Comparison of ENCODE assay signal across 11 cellular contexts in genomic region chr10:93039721-93040120, GRCh38. TPM values are rescaled to one million over a fixed set of nuclear protein-coding genes. Genes with fewer than 3 reads are reported as not detected.
DNase-seq lines count a peak whose midpoint lies in the region; ATAC-seq, FAIRE-seq and TF ChIP-seq lines count a peak whose summit lies in the region.
"Had no signal": no experiment of that assay in that cellular context is flagged by ENCODE, and none has a peak within 500 bp of the region (broad histone marks: within the 10 kb centered on the region; RNA-seq: fewer than 3 reads in every experiment).

No MANE protein-coding gene starts in this region.

- ATAC-seq in foreskin keratinocyte (peak; percentile 35), GM21390 (IDR thresholded peaks at IDR 0.05; ENCODE audit: unreplicated experiment) (no peak)
- ATAC-seq: stimulated activated naive CD8-positive, alpha-beta T cell treated with anti-CD3 and anti-CD28 coated beads, Interleukin-15, Interleukin-2, amounts not matched to agents 100 U/mL and 50 U/mL, for 24 hours had no signal

- no peak overlapping the region for H3K27ac ChIP-seq in foreskin keratinocyte

- DNase-seq in AG08396 (ENCODE audit: low spot score) (peak; percentile 43), H54 (ENCODE audit: insufficient read length, low spot score) (no peak), RPMI8226 (peak; percentile 57), foreskin keratinocyte (peak in 1 of 2 donors; percentile 35), NCI-H187 treated with DMSO at 0.1 percent for 48 hours (lab: John Stamatoyannopoulos, UW) (no peak), NCI-H446 treated with DMSO at 0.1 percent for 48 hours (lab: John Stamatoyannopoulos, UW) (no peak), NCI-H774 (lab: John Stamatoyannopoulos, UW) (no peak)
- DNase-seq: stimulated activated naive CD8-positive, alpha-beta T cell treated with anti-CD3 and anti-CD28 coated beads, Interleukin-15, Interleukin-2, amounts not matched to agents 100 U/mL and 50 U/mL, for 24 hours had no signal

- H3K4me1 ChIP-seq in foreskin keratinocyte: no peaks in the 10 kb centered on the region

- H3K27me3 ChIP-seq in foreskin keratinocyte: no peaks in the 10 kb centered on the region

- peak; percentile 72 for TF ChIP-seq CTCF in foreskin keratinocyte (conservative IDR thresholded peaks at IDR 0.05)

- FAIRE-seq in H54 (lab: Jason Lieb, UNC): peak; percentile 94
- FAIRE-seq: islet of Langerhans, TTC549 had no signal

- no peak for TF ChIP-seq POLR2A in H54 (IDR thresholded peaks at IDR 0.05; ENCODE audit: low read depth, low read length)

RNA-seq across cellular contexts. Expression of gene CYP26C1, which starts 20.9 kb away (rescaled TPM):
- total RNA-seq in foreskin keratinocyte: not detected in 2 replicates
- polyA plus RNA-seq in foreskin keratinocyte: not detected in 2 replicates

RNA-seq across cellular contexts. Expression of gene CYP26A1, which starts 34.0 kb away (rescaled TPM):
- not detected in 2 replicates for total RNA-seq in foreskin keratinocyte
- polyA plus RNA-seq in foreskin keratinocyte: not detected in 2 replicates

Comparison
In these comparisons a context has a peak if more than half of its experiments do, and no peak if none do; other contexts are left out.
1. DNase-seq: peak in AG08396 (single experiment) and RPMI8226 (single experiment); none in H54 (single experiment), NCI-H187 treated with DMSO at 0.1 percent for 48 hours (single experiment), NCI-H446 treated with DMSO at 0.1 percent for 48 hours (single experiment) and NCI-H774 (single experiment).